3 cellular contexts compared by ENCODE assay signal in genomic region chr1:9004731-9005708, GRCh38.
A peak's percentile ranks its signal among the peaks of the same experiment; 100 is the strongest.
TF ChIP-seq lines count a peak whose summit lies in the region.

No MANE protein-coding gene starts in this region.

TF ChIP-seq in A549, 52 proteins besides CTCF, POLR2A, EP300 and RAD21:
- TF ChIP-seq ZFP36 (IDR thresholded peaks at IDR 0.05; ENCODE audit: borderline replicate concordance, partially characterized antibody) (no peak), SREBF2 (IDR thresholded peaks at IDR 0.05) (no peak), RCOR1 (IDR thresholded peaks at IDR 0.05; ENCODE audit: low read depth, low read length) (no peak), CHD2 (IDR thresholded peaks at IDR 0.05; ENCODE audit: low read length, partially characterized antibody) (no peak), SMC3 (IDR thresholded peaks at IDR 0.05) (peak; percentile 81), FOSL2 (IDR thresholded peaks at IDR 0.05) (no peak), FOSL2 (CRISPR knock-in tag; IDR thresholded peaks at IDR 0.05) (no peak), MYC (IDR thresholded peaks at IDR 0.05; ENCODE audit: borderline replicate concordance, low read length) (no peak)
TF ChIP-seq in A549: peak in this region for 1.

TF ChIP-seq in GM12891, 5 proteins besides CTCF, POLR2A, EP300 and RAD21:
- TF ChIP-seq POU2F2 (IDR thresholded peaks at IDR 0.05; ENCODE audit: low read depth, low read length) = no peak
- no peak for TF ChIP-seq POLR2AphosphoS5 (IDR thresholded peaks at IDR 0.05; ENCODE audit: low read depth, low read length)
- no peak for TF ChIP-seq PAX5 (IDR thresholded peaks at IDR 0.05; ENCODE audit: insufficient read depth, low read length, severe bottlenecking)
- TF ChIP-seq SPI1 (IDR thresholded peaks at IDR 0.05; ENCODE audit: low read depth, low read length) = no peak
- no peak for TF ChIP-seq TAF1 (IDR thresholded peaks at IDR 0.05; ENCODE audit: low read depth, low read length)
TF ChIP-seq in GM12891: peak in this region for 0.

TF ChIP-seq in HepG2, 621 proteins besides CTCF, POLR2A, EP300 and RAD21 (continues in another document):
- peak; percentile 22 for TF ChIP-seq ZNF781 (CRISPR knock-in tag; IDR thresholded peaks at IDR 0.05; ENCODE audit: borderline replicate concordance, not compliant biosample characterization)
- TF ChIP-seq HOXA3 (CRISPR knock-in tag; IDR thresholded peaks at IDR 0.05) = peak; percentile 43
- peak; percentile 57; the same call in 1 of the 2 replicates for TF ChIP-seq SAP130 (CRISPR knock-in tag; IDR thresholded peaks at IDR 0.05; ENCODE audit: low read depth)
- TF ChIP-seq, protein P1, sequence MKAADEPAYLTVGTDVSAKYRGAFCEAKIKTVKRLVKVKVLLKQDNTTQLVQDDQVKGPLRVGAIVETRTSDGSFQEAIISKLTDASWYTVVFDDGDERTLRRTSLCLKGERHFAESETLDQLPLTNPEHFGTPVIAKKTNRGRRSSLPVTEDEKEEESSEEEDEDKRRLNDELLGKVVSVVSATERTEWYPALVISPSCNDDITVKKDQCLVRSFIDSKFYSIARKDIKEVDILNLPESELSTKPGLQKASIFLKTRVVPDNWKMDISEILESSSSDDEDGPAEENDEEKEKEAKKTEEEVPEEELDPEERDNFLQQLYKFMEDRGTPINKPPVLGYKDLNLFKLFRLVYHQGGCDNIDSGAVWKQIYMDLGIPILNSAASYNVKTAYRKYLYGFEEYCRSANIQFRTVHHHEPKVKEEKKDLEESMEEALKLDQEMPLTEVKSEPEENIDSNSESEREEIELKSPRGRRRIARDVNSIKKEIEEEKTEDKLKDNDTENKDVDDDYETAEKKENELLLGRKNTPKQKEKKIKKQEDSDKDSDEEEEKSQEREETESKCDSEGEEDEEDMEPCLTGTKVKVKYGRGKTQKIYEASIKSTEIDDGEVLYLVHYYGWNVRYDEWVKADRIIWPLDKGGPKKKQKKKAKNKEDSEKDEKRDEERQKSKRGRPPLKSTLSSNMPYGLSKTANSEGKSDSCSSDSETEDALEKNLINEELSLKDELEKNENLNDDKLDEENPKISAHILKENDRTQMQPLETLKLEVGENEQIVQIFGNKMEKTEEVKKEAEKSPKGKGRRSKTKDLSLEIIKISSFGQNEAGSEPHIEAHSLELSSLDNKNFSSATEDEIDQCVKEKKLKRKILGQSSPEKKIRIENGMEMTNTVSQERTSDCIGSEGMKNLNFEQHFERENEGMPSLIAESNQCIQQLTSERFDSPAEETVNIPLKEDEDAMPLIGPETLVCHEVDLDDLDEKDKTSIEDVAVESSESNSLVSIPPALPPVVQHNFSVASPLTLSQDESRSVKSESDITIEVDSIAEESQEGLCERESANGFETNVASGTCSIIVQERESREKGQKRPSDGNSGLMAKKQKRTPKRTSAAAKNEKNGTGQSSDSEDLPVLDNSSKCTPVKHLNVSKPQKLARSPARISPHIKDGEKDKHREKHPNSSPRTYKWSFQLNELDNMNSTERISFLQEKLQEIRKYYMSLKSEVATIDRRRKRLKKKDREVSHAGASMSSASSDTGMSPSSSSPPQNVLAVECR (CRISPR knock-in tag; IDR thresholded peaks at IDR 0.05; ENCODE audit: borderline replicate concordance) = peak; percentile 45; the same call in 1 of the 2 replicates
- TF ChIP-seq, protein P2, sequence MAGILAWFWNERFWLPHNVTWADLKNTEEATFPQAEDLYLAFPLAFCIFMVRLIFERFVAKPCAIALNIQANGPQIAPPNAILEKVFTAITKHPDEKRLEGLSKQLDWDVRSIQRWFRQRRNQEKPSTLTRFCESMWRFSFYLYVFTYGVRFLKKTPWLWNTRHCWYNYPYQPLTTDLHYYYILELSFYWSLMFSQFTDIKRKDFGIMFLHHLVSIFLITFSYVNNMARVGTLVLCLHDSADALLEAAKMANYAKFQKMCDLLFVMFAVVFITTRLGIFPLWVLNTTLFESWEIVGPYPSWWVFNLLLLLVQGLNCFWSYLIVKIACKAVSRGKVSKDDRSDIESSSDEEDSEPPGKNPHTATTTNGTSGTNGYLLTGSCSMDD (CRISPR knock-in tag; IDR thresholded peaks at IDR 0.05) = no peak
- peak; percentile 59 for TF ChIP-seq SMC3 (IDR thresholded peaks at IDR 0.05; ENCODE audit: low read length)
- TF ChIP-seq ZMYM4 (CRISPR knock-in tag; IDR thresholded peaks at IDR 0.05) = 0 out of 2 replicates have a peak, but pooled peaks have one; percentile 28
- 0 out of 2 replicates have a peak, but pooled peaks have one; percentile 34 for TF ChIP-seq TFDP2 (CRISPR knock-in tag; IDR thresholded peaks at IDR 0.05)
- 0 out of 2 replicates have a peak, but pooled peaks have one; percentile 37 for TF ChIP-seq KAT8 (CRISPR knock-in tag; IDR thresholded peaks at IDR 0.05)
- TF ChIP-seq GATAD2A (CRISPR knock-in tag; IDR thresholded peaks at IDR 0.05) = no peak
- TF ChIP-seq MYPOP (CRISPR knock-in tag; IDR thresholded peaks at IDR 0.05) = peak; percentile 61; the same call in 1 of the 2 replicates
- peak; percentile 45 for TF ChIP-seq XRCC5 (optimal IDR thresholded peaks at IDR 0.05; ENCODE audit: low read length)
- TF ChIP-seq IKZF5 (CRISPR knock-in tag; IDR thresholded peaks at IDR 0.05) = no peak
- TF ChIP-seq LCORL (IDR thresholded peaks at IDR 0.05) = no peak
- TF ChIP-seq LCORL (CRISPR knock-in tag; IDR thresholded peaks at IDR 0.05) = peak; percentile 53; the same call in 1 of the 2 replicates
- peak; percentile 64; the same call in 1 of the 2 replicates for TF ChIP-seq KDM2A (CRISPR knock-in tag; IDR thresholded peaks at IDR 0.05; ENCODE audit: borderline replicate concordance, low read depth)
- TF ChIP-seq DNMT1 (CRISPR knock-in tag; IDR thresholded peaks at IDR 0.05) = no peak
- 0 out of 2 replicates have a peak, but pooled peaks have one; percentile 27 for TF ChIP-seq ZBTB7B (CRISPR knock-in tag; IDR thresholded peaks at IDR 0.05)
- TF ChIP-seq, protein P3, sequence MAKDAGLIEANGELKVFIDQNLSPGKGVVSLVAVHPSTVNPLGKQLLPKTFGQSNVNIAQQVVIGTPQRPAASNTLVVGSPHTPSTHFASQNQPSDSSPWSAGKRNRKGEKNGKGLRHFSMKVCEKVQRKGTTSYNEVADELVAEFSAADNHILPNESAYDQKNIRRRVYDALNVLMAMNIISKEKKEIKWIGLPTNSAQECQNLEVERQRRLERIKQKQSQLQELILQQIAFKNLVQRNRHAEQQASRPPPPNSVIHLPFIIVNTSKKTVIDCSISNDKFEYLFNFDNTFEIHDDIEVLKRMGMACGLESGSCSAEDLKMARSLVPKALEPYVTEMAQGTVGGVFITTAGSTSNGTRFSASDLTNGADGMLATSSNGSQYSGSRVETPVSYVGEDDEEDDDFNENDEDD (CRISPR knock-in tag; IDR thresholded peaks at IDR 0.05; ENCODE audit: borderline replicate concordance) = peak; percentile 36; the same call in 1 of the 2 replicates
- TF ChIP-seq ZNF614 (CRISPR knock-in tag; IDR thresholded peaks at IDR 0.05; ENCODE audit: borderline replicate concordance) = peak; percentile 14; the same call in 1 of the 2 replicates
- TF ChIP-seq ZNF350 (CRISPR knock-in tag; IDR thresholded peaks at IDR 0.05; ENCODE audit: borderline replicate concordance, low read depth) = 0 out of 2 replicates have a peak, but pooled peaks have one; percentile 24
- peak; percentile 50 for TF ChIP-seq FOSL2 (CRISPR knock-in tag; IDR thresholded peaks at IDR 0.05)
- peak; percentile 55; the same call in 1 of the 2 replicates for TF ChIP-seq SALL1 (CRISPR knock-in tag; IDR thresholded peaks at IDR 0.05)
- peak in 1 of 2 experiments; percentile 27; a peak in 1 of 4 replicates for TF ChIP-seq KLF16 (CRISPR knock-in tag; IDR thresholded peaks at IDR 0.05)
- TF ChIP-seq ZNF572 (CRISPR knock-in tag; IDR thresholded peaks at IDR 0.05) = peak; percentile 58; the same call in 1 of the 2 replicates
- TF ChIP-seq STAG1 (CRISPR knock-in tag; IDR thresholded peaks at IDR 0.05) = peak; percentile 85
- TF ChIP-seq ZBTB20 (CRISPR knock-in tag; IDR thresholded peaks at IDR 0.05; ENCODE audit: borderline replicate concordance, low read depth) = no peak
- peak; percentile 67 for TF ChIP-seq ZNF263 (CRISPR knock-in tag; IDR thresholded peaks at IDR 0.05)
- TF ChIP-seq ATF3 (CRISPR knock-in tag; IDR thresholded peaks at IDR 0.05) = 0 out of 2 replicates have a peak, but pooled peaks have one; percentile 43
- TF ChIP-seq, protein P4, sequence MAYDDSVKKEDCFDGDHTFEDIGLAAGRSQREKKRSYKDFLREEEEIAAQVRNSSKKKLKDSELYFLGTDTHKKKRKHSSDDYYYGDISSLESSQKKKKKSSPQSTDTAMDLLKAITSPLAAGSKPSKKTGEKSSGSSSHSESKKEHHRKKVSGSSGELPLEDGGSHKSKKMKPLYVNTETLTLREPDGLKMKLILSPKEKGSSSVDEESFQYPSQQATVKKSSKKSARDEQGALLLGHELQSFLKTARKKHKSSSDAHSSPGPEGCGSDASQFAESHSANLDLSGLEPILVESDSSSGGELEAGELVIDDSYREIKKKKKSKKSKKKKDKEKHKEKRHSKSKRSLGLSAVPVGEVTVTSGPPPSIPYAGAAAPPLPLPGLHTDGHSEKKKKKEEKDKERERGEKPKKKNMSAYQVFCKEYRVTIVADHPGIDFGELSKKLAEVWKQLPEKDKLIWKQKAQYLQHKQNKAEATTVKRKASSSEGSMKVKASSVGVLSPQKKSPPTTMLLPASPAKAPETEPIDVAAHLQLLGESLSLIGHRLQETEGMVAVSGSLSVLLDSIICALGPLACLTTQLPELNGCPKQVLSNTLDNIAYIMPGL (CRISPR knock-in tag; IDR thresholded peaks at IDR 0.05; ENCODE audit: borderline replicate concordance in 1 of 2, low read depth in 1 of 2) = peak in 1 of 2 experiments; percentile 64; a peak in 1 of 4 replicates
- TF ChIP-seq, protein P5, sequence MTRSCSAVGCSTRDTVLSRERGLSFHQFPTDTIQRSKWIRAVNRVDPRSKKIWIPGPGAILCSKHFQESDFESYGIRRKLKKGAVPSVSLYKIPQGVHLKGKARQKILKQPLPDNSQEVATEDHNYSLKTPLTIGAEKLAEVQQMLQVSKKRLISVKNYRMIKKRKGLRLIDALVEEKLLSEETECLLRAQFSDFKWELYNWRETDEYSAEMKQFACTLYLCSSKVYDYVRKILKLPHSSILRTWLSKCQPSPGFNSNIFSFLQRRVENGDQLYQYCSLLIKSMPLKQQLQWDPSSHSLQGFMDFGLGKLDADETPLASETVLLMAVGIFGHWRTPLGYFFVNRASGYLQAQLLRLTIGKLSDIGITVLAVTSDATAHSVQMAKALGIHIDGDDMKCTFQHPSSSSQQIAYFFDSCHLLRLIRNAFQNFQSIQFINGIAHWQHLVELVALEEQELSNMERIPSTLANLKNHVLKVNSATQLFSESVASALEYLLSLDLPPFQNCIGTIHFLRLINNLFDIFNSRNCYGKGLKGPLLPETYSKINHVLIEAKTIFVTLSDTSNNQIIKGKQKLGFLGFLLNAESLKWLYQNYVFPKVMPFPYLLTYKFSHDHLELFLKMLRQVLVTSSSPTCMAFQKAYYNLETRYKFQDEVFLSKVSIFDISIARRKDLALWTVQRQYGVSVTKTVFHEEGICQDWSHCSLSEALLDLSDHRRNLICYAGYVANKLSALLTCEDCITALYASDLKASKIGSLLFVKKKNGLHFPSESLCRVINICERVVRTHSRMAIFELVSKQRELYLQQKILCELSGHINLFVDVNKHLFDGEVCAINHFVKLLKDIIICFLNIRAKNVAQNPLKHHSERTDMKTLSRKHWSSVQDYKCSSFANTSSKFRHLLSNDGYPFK (CRISPR knock-in tag; IDR thresholded peaks at IDR 0.05; ENCODE audit: borderline replicate concordance) = 0 out of 2 replicates have a peak, but pooled peaks have one; percentile 25
- TF ChIP-seq MTERF4 (CRISPR knock-in tag; IDR thresholded peaks at IDR 0.05) = 0 out of 2 replicates have a peak, but pooled peaks have one; percentile 21
- TF ChIP-seq ZNF253 (CRISPR knock-in tag; IDR thresholded peaks at IDR 0.05; ENCODE audit: borderline replicate concordance) = no peak
- no peak for TF ChIP-seq ISL2 (CRISPR knock-in tag; IDR thresholded peaks at IDR 0.05)
- TF ChIP-seq FOXC1 (CRISPR knock-in tag; IDR thresholded peaks at IDR 0.05; ENCODE audit: borderline replicate concordance) = peak; percentile 42; the same call in 1 of the 2 replicates
- TF ChIP-seq ZNF331 (CRISPR knock-in tag; IDR thresholded peaks at IDR 0.05) = 0 out of 2 replicates have a peak, but pooled peaks have one; percentile 26
- TF ChIP-seq KDM4B (CRISPR knock-in tag; IDR thresholded peaks at IDR 0.05) = no peak
- 0 out of 2 replicates have a peak, but pooled peaks have one; percentile 22 for TF ChIP-seq MXD4 (CRISPR knock-in tag; IDR thresholded peaks at IDR 0.05)
